Comparison of ENCODE assay signal across 7 cellular contexts in the genomic region with DNA sequence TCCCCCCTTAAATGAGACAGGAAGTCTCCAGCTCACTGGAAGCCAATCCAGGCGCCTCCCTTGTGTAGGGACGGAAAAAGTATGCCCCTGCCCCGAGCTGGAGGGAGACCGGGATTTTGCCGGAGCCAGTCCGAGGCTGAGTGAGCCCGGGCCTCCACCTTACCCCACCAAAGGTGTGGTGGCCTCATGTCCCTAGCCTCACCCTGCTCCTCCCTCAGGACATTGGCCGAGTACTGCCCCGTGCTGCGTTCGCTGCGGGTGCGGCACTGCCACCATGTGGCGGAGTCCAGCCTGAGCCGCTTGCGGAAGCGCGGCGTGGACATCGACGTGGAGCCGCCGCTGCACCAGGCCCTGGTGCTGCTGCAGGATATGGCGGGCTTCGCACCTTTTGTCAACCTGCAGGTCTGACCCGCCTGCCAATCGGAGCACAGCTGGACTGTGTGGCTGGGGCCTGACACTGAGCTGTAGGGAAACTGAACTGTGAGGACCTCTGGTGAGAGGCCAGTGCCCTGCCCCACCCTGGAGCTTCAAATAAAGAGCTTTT. TPM values are rescaled to one million over a fixed set of nuclear protein-coding genes. Genes with fewer than 3 reads are reported as not detected.
DNase-seq lines count a peak whose midpoint lies in the region; ATAC-seq and TF ChIP-seq lines count a peak whose summit lies in the region.

No MANE protein-coding gene starts in this region.

- TF ChIP-seq POLR2A in right lobe of liver (IDR thresholded peaks at IDR 0.05): peak; percentile 11

- peaks cover 23% of the 10 kb centered on the region for H3K4me1 Mint-ChIP-seq in T-helper 2 cell treated with Interferon-gamma antibody and Interleukin-4, amounts not matched to agents 5 μg/mL and 100 μg/mL, for 36 hours (ENCODE audit: low read depth)
- H3K4me1 Mint-ChIP-seq in stimulated activated memory B cell treated with anti-CD40 and anti-IgM and Interleukin-4, amounts not matched to agents 10 μg/mL and 1 μg/mL and 100 μg/mL, for 72 hours: peaks cover 65% of the 10 kb centered on the region

- peak; percentile 41 for TF ChIP-seq CTCF in GM06990 (IDR thresholded peaks at IDR 0.05; ENCODE audit: insufficient read depth, low read length, poor library complexity, severe bottlenecking)
- TF ChIP-seq CTCF in right lobe of liver (IDR thresholded peaks at IDR 0.05): peak; percentile 82 to 92 (median 88)

- 6% methylated on average over 2 of the region's 27 CpGs for WGBS in right lobe of liver (ENCODE audit: insufficient coverage, low coverage, low lambda C conversion rate, missing lambda C conversion rate)

- DNase-seq in GM06990 (ENCODE audit: extremely low read depth, insufficient read length) (peak; percentile 84), HPDE6-E6E7 (ENCODE audit: extremely low spot score) (peak; percentile 79), ecto neural progenitor cell (ENCODE audit: low spot score) (peak; percentile 82), right lobe of liver (peak; percentile 88 to 90 (median 89)), AML-193 (lab: John Stamatoyannopoulos, UW) (no peak)
- DNase-seq in T-helper 2 cell treated with Interferon-gamma antibody and Interleukin-4, amounts not matched to agents 5 μg/mL and 100 μg/mL, for 36 hours (ENCODE audit: low spot score): peak; percentile 64

- peak overlapping the region; percentile 71 to 89 (median 73) for H3K27ac ChIP-seq in right lobe of liver

- H3K4me3 Mint-ChIP-seq in T-helper 2 cell treated with Interferon-gamma antibody and Interleukin-4, amounts not matched to agents 5 μg/mL and 100 μg/mL, for 36 hours: peak overlapping the region; percentile 99
- H3K4me3 Mint-ChIP-seq in stimulated activated memory B cell treated with anti-CD40 and anti-IgM and Interleukin-4, amounts not matched to agents 10 μg/mL and 1 μg/mL and 100 μg/mL, for 72 hours: peak overlapping the region; percentile 98

- H3K27me3 ChIP-seq in GM06990 (replicated peaks; ENCODE audit: control insufficient read depth, insufficient read depth, low read length) (no peaks in the 10 kb centered on the region; the same call in 1 of the 2 replicates), right lobe of liver (no peaks in the 10 kb centered on the region)

- no peaks in the 10 kb centered on the region for H3K9me3 Mint-ChIP-seq in T-helper 2 cell treated with Interferon-gamma antibody and Interleukin-4, amounts not matched to agents 5 μg/mL and 100 μg/mL, for 36 hours
- no peaks in the 10 kb centered on the region for H3K9me3 Mint-ChIP-seq in stimulated activated memory B cell treated with anti-CD40 and anti-IgM and Interleukin-4, amounts not matched to agents 10 μg/mL and 1 μg/mL and 100 μg/mL, for 72 hours

- H3K9me3 ChIP-seq in right lobe of liver: no peaks in the 10 kb centered on the region

- ATAC-seq in right lobe of liver: peak; percentile 71 to 78 (median 74)
- ATAC-seq in stimulated activated memory B cell treated with anti-CD40 and anti-IgM and Interleukin-4, amounts not matched to agents 10 μg/mL and 1 μg/mL and 100 μg/mL, for 72 hours: peak; percentile 52

- peak overlapping the region; percentile 83; the same call in 1 of the 2 replicates for H3K4me3 ChIP-seq in GM06990 (replicated peaks; ENCODE audit: low read depth, low read length)
- peak overlapping the region; percentile 86 to 90 (median 89) for H3K4me3 ChIP-seq in right lobe of liver

- H3K27ac Mint-ChIP-seq in T-helper 2 cell treated with Interferon-gamma antibody and Interleukin-4, amounts not matched to agents 5 μg/mL and 100 μg/mL, for 36 hours: peak overlapping the region; percentile 69
- H3K27ac Mint-ChIP-seq in stimulated activated memory B cell treated with anti-CD40 and anti-IgM and Interleukin-4, amounts not matched to agents 10 μg/mL and 1 μg/mL and 100 μg/mL, for 72 hours: peak overlapping the region; percentile 84

- H3K27me3 Mint-ChIP-seq in T-helper 2 cell treated with Interferon-gamma antibody and Interleukin-4, amounts not matched to agents 5 μg/mL and 100 μg/mL, for 36 hours (ENCODE audit: low read depth): peaks cover 17% of the 10 kb centered on the region
- H3K27me3 Mint-ChIP-seq in stimulated activated memory B cell treated with anti-CD40 and anti-IgM and Interleukin-4, amounts not matched to agents 10 μg/mL and 1 μg/mL and 100 μg/mL, for 72 hours: peaks cover 18% of the 10 kb centered on the region

- peaks cover 7% of the 10 kb centered on the region for H3K36me3 ChIP-seq in GM06990 (ENCODE audit: control insufficient read depth, insufficient read depth, low read length)
- H3K36me3 ChIP-seq in right lobe of liver: peaks cover 0 to 5% (median 2%) of the 10 kb centered on the region in 4 donors

- intact Hi-C loops in right lobe of liver (cut with DNase I): no loop called here

- H3K4me1 ChIP-seq in right lobe of liver: peaks cover 0 to 25% (median 11%) of the 10 kb centered on the region in 4 donors

- H3K36me3 Mint-ChIP-seq in T-helper 2 cell treated with Interferon-gamma antibody and Interleukin-4, amounts not matched to agents 5 μg/mL and 100 μg/mL, for 36 hours (ENCODE audit: low read depth): peaks cover 8% of the 10 kb centered on the region
- H3K36me3 Mint-ChIP-seq in stimulated activated memory B cell treated with anti-CD40 and anti-IgM and Interleukin-4, amounts not matched to agents 10 μg/mL and 1 μg/mL and 100 μg/mL, for 72 hours: peaks cover 25% of the 10 kb centered on the region

RNA-seq across cellular contexts. Expression of a gene that starts 2.0 kb away (rescaled TPM):
- total RNA-seq in right lobe of liver: 10 to 100 TPM in 2 of 6 experiments, 1 to 10 TPM in 4; 5.6 to 22.9 (median 9.0) TPM

RNA-seq across cellular contexts. Expression of a gene that starts 4.1 kb away (rescaled TPM):
- 1 to 10 TPM in 3 of 6 experiments, under 1 TPM in 3; 0.12 to 4.6 (median 1.3) TPM for total RNA-seq in right lobe of liver

RNA-seq across cellular contexts. Expression of a gene that starts 9.7 kb away (rescaled TPM):
- 10 to 100 TPM; 23.0 to 32.1 (median 26.8) TPM for total RNA-seq in right lobe of liver

RNA-seq across cellular contexts. Expression of a gene that starts 27.2 kb away (rescaled TPM):
- total RNA-seq in right lobe of liver: 10 to 100 TPM in 4 of 6 experiments, 1 to 10 TPM in 2; 7.5 to 46.0 (median 19.4) TPM

RNA-seq across cellular contexts. Expression of a gene that starts 28.7 kb away (rescaled TPM):
- total RNA-seq in right lobe of liver: not detected

Comparison
In these comparisons a context has a peak if more than half of its experiments do, and no peak if none do; other contexts are left out.
1. DNase-seq: peak in GM06990 (single experiment), HPDE6-E6E7 (single experiment), T-helper 2 cell treated with Interferon-gamma antibody and Interleukin-4, amounts not matched to agents 5 μg/mL and 100 μg/mL, for 36 hours (single experiment), ecto neural progenitor cell (single experiment) and right lobe of liver (3 of 3); none in AML-193 (0 of 2).